Comparison of ENCODE assay signal across 14 cellular contexts in the genomic region with DNA sequence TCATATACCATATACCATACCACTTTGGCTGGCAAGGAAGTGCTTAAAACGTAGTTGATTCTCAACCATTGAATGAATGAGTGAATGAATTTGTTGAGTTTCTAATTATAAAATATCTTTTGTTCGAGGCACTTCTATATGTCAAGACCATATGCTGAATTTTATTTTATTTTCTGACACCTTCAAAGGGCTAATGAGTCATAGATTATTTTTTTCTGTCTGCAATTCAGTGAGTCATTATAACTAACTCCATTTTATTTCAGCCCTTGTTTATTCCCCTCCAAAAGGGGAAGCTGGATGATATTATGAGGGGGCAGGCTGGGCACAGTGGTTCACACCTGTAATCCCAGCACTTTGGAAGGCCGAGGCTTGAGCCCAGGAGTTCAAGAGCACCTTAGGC.
DNase-seq lines count a peak whose midpoint lies in the region; ATAC-seq, FAIRE-seq and TF ChIP-seq lines count a peak whose summit lies in the region.
"Had no signal": no experiment of that assay in that cellular context is flagged by ENCODE, and none has a peak within 500 bp of the region (broad histone marks: within the 10 kb centered on the region; RNA-seq: fewer than 3 reads in every experiment).

No MANE protein-coding gene starts in this region.

- no peak overlapping the region for H2AK5ac ChIP-seq in trophoblast cell (ENCODE audit: low read length)

- ATAC-seq in A549 = no peak
- ATAC-seq in activated naive CD4-positive, alpha-beta T cell treated with anti-CD3 and anti-CD28 coated beads, Interleukin-2, amount 50 U/mL, for 72 hours = no peak
- ATAC-seq: GM12878, GM23338 had no signal

- H3K4me1 ChIP-seq in A549 (peaks cover 12% of the 10 kb centered on the region), trophoblast cell (ENCODE audit: control insufficient read depth in 1 of 2, insufficient read depth in 2 of 2, low read length in 2 of 2) (no peaks in the 10 kb centered on the region)

- H3K4ac ChIP-seq in trophoblast cell (ENCODE audit: low read depth, low read length) = no peak overlapping the region

- H3K9ac ChIP-seq in trophoblast cell (ENCODE audit: low read length) = no peak overlapping the region

- peaks cover 3 to 5% of the 10 kb centered on the region in 2 donors for H3K9me3 Mint-ChIP-seq in activated naive CD4-positive, alpha-beta T cell treated with anti-CD3 and anti-CD28 coated beads, Interleukin-2, amount 50 U/mL, for 72 hours

- no peak overlapping the region for H4K8ac ChIP-seq in trophoblast cell (ENCODE audit: low read depth, low read length)

- POLR2A ChIA-PET in A549 (lab: Yijun Ruan, JAX) = no interaction called here
- POLR2A ChIA-PET in RWPE1 (lab: Yijun Ruan, JAX; ENCODE audit: low non-redundant PET) = no interaction called here

- H3K79me2 ChIP-seq in trophoblast cell (ENCODE audit: control insufficient read depth, insufficient read depth, low read length, poor library complexity) = no peaks in the 10 kb centered on the region

- H3K18ac ChIP-seq in trophoblast cell (ENCODE audit: low read length) = no peak overlapping the region

- H3K4me2 ChIP-seq in A549 = no peak overlapping the region
- no peak overlapping the region for H3K4me2 ChIP-seq in trophoblast cell (ENCODE audit: low read length)
- H3K4me2 ChIP-seq: GM23338 had no signal

- no peak overlapping the region for H3K23ac ChIP-seq in trophoblast cell (ENCODE audit: low read length)

- no peak overlapping the region for H2BK5ac ChIP-seq in trophoblast cell (ENCODE audit: low read depth, low read length, poor library complexity)

- H3K36me3 Mint-ChIP-seq in activated naive CD4-positive, alpha-beta T cell treated with anti-CD3 and anti-CD28 coated beads, Interleukin-2, amount 50 U/mL, for 72 hours = no peaks in the 10 kb centered on the region

- no peaks in the 10 kb centered on the region for H3K27me3 ChIP-seq in trophoblast cell (ENCODE audit: insufficient read depth, low read length)

- CTCF ChIA-PET in A549 (lab: Yijun Ruan, JAX) = interaction anchor here (1.9 kb wide), 1 partner anchor 10 kb away, joined by 4 read pairs; no protein-coding TSS in a partner anchor
- CTCF ChIA-PET in RWPE1 (lab: Yijun Ruan, JAX) = no interaction called here

- H3K27ac ChIP-seq in A549 = no peak overlapping the region
- no peak overlapping the region for H3K27ac ChIP-seq in RWPE1
- no peak overlapping the region for H3K27ac ChIP-seq in trophoblast cell (ENCODE audit: low read depth, low read length)

- H4K91ac ChIP-seq in trophoblast cell (ENCODE audit: low read depth, low read length) = no peak overlapping the region

- no peak overlapping the region for H3K27ac Mint-ChIP-seq in activated naive CD4-positive, alpha-beta T cell treated with anti-CD3 and anti-CD28 coated beads, Interleukin-2, amount 50 U/mL, for 72 hours
- H3K27ac Mint-ChIP-seq: GM23338 had no signal

- TF ChIP-seq CTCF in A549 (IDR thresholded peaks at IDR 0.05) = no peak
- no peak for TF ChIP-seq CTCF in RWPE1 (conservative IDR thresholded peaks at IDR 0.05; ENCODE audit: low read depth)
- no peak for TF ChIP-seq CTCF in epithelial cell of esophagus (IDR thresholded peaks at IDR 0.05; ENCODE audit: insufficient read depth, low read depth, low read length, missing control alignments)

- H2BK120ac ChIP-seq in trophoblast cell (ENCODE audit: insufficient read depth, low read length, poor library complexity) = no peak overlapping the region

- H3K36me3 ChIP-seq in trophoblast cell (ENCODE audit: control insufficient read depth in 1 of 2, insufficient read depth in 2 of 2, low read length in 2 of 2) = no peaks in the 10 kb centered on the region

- TF ChIP-seq EP300 in A549 (IDR thresholded peaks at IDR 0.05) = no peak

- no peaks in the 10 kb centered on the region for H3K79me1 ChIP-seq in trophoblast cell (ENCODE audit: low read length)

- H3K4me3 ChIP-seq in A549 = no peak overlapping the region
- H3K4me3 ChIP-seq in epithelial cell of esophagus (ENCODE audit: low read length) = no peak overlapping the region
- H3K4me3 ChIP-seq in trophoblast cell (ENCODE audit: low read depth, low read length) = no peak overlapping the region
- H3K4me3 ChIP-seq: GM12878, GM23338 had no signal

- WGBS in A549 (ENCODE audit: missing lambda C conversion rate) = 44% methylated on average over 3 of the region's 3 CpGs
- WGBS in trophoblast cell (ENCODE audit: extremely low coverage, insufficient coverage, insufficient read length) = no CpG with 5 or more reads among the region's 3 CpGs

- H2BK12ac ChIP-seq in trophoblast cell (ENCODE audit: low read length) = no peak overlapping the region

- H3K9me3 ChIP-seq in A549 (0 out of 3 replicates have a peak, but pooled peaks cover 2% of the 10 kb centered on the region), trophoblast cell (ENCODE audit: insufficient read depth, low read depth, low read length) (no peaks in the 10 kb centered on the region)

- no peak overlapping the region for H4K12ac ChIP-seq in trophoblast cell (ENCODE audit: low read depth, low read length)

- DNase-seq in A549 (ENCODE audit: low read depth in 1 of 2, low spot score in 1 of 2) (no peak), HPDE6-E6E7 (ENCODE audit: extremely low spot score) (peak; percentile 21), RWPE1 (ENCODE audit: low spot score) (peak; percentile 26), epithelial cell of esophagus (ENCODE audit: low read depth) (peak; percentile 48), NAMALWA (ENCODE audit: low spot score) (no peak), trophoblast cell (no peak), NCI-H510A (lab: John Stamatoyannopoulos, UW) (no peak)
- DNase-seq in activated naive CD4-positive, alpha-beta T cell treated with anti-CD3 and anti-CD28 coated beads, Interleukin-2, amount 50 U/mL, for 72 hours (ENCODE audit: low spot score in 2 of 2) = no peak
- DNase-seq: DMS53, H7, KBM-7 had no signal

- TF ChIP-seq POLR2A in A549 (IDR thresholded peaks at IDR 0.05; ENCODE audit: low read length) = no peak

- H3K14ac ChIP-seq in trophoblast cell (ENCODE audit: low read length) = no peak overlapping the region

- no peak for TF ChIP-seq RAD21 in A549 (conservative IDR thresholded peaks at IDR 0.05 in 1 of 2, IDR thresholded peaks at IDR 0.05 in 1 of 2)

- no peak overlapping the region for H2AFZ ChIP-seq in trophoblast cell (ENCODE audit: insufficient read depth, low read length, poor library complexity)
- H2AFZ ChIP-seq: GM23338 had no signal

- FAIRE-seq in A549 (lab: Jason Lieb, UNC) = no peak
- FAIRE-seq: GM12878, GM18507 had no signal

TF ChIP-seq in A549, 52 proteins besides CTCF, POLR2A, EP300 and RAD21:
- TF ChIP-seq CHD4 (IDR thresholded peaks at IDR 0.05; ENCODE audit: borderline replicate concordance) = no peak
- TF ChIP-seq FOSL2 (IDR thresholded peaks at IDR 0.05) = no peak
- peak; percentile 69 for TF ChIP-seq FOSL2 (CRISPR knock-in tag; IDR thresholded peaks at IDR 0.05)

Comparison
In these comparisons a context has a peak if more than half of its experiments do, and no peak if none do; other contexts are left out.
1. DNase-seq: peak in HPDE6-E6E7 (single experiment), RWPE1 (single experiment) and epithelial cell of esophagus (single experiment); none in A549 (0 of 2), NAMALWA (single experiment), trophoblast cell (0 of 2), activated naive CD4-positive, alpha-beta T cell treated with anti-CD3 and anti-CD28 coated beads, Interleukin-2, amount 50 U/mL, for 72 hours (0 of 2) and NCI-H510A (single experiment).